ENCODE assay signal across 1 cellular context in genomic region chr15:76905013-76905839, GRCh38.
TF ChIP-seq lines count a peak whose summit lies in the region.

TSS of gene SCAPER (minus strand) at chr15:76905340. CDS start at chr15:76883817, 21,523 bp downstream.

TF ChIP-seq in K562, 482 proteins besides CTCF, POLR2A, EP300 and RAD21 (continued from another document and continues in another):
- TF ChIP-seq USF1 (CRISPR knock-in tag; IDR thresholded peaks at IDR 0.05) (peak; percentile 98), ARID3B (CRISPR knock-in tag; IDR thresholded peaks at IDR 0.05; ENCODE audit: borderline replicate concordance) (no peak), CLOCK (CRISPR knock-in tag; IDR thresholded peaks at IDR 0.05; ENCODE audit: borderline replicate concordance) (no peak), ZNF639 (CRISPR knock-in tag; conservative IDR thresholded peaks at IDR 0.05 in 1 of 2, IDR thresholded peaks at IDR 0.05 in 1 of 2) (peak in 1 of 2 experiments; percentile 59; a peak in 1 of 4 replicates), ZKSCAN8 (CRISPR knock-in tag; IDR thresholded peaks at IDR 0.05) (no peak), ZNF436 (CRISPR knock-in tag; IDR thresholded peaks at IDR 0.05) (no peak), MCM7 (IDR thresholded peaks at IDR 0.05) (no peak), CSDE1 (IDR thresholded peaks at IDR 0.05) (no peak), ZNF184 (CRISPR knock-in tag; IDR thresholded peaks at IDR 0.05) (no peak), EWSR1 (IDR thresholded peaks at IDR 0.05; ENCODE audit: borderline replicate concordance, low read depth, partially characterized antibody) (no peak), ZNF324 (CRISPR knock-in tag; IDR thresholded peaks at IDR 0.05) (no peak), KDM4B (IDR thresholded peaks at IDR 0.05; ENCODE audit: borderline replicate concordance in 2 of 2, low read depth in 1 of 2) (0 out of 4 replicates have a peak, but pooled peaks of 1 of the 2 experiments have one; percentile 4), POLR2AphosphoS5 (IDR thresholded peaks at IDR 0.05; ENCODE audit: control insufficient read depth, insufficient read depth, low read depth, low read length) (peak; percentile 52; the same call in 1 of the 2 replicates), ZFP36 (IDR thresholded peaks at IDR 0.05; ENCODE audit: low read depth, low read length, partially characterized antibody) (no peak), CREBBP (IDR thresholded peaks at IDR 0.05; ENCODE audit: low read depth, low read length) (no peak), ZNF12 (CRISPR knock-in tag; IDR thresholded peaks at IDR 0.05) (peak; percentile 54; the same call in 1 of the 2 replicates), ZBTB11 (CRISPR knock-in tag; IDR thresholded peaks at IDR 0.05) (no peak), ZBTB17 (CRISPR knock-in tag; IDR thresholded peaks at IDR 0.05) (no peak), NR2C2 (CRISPR knock-in tag; IDR thresholded peaks at IDR 0.05) (no peak), NR2C2 (tag; IDR thresholded peaks at IDR 0.05) (peak; percentile 76), ZNF277 (CRISPR knock-in tag; IDR thresholded peaks at IDR 0.05; ENCODE audit: borderline replicate concordance) (no peak), ETS2 (tag; IDR thresholded peaks at IDR 0.05; ENCODE audit: borderline replicate concordance, poor library complexity, severe bottlenecking) (no peak), CBFA2T2 (conservative IDR thresholded peaks at IDR 0.05) (peak; percentile 78), TRIM24 (IDR thresholded peaks at IDR 0.05) (no peak), SETDB1 (IDR thresholded peaks at IDR 0.05; ENCODE audit: low read length) (no peak), E2F3 (CRISPR knock-in tag; IDR thresholded peaks at IDR 0.05) (peak; percentile 9; the same call in 1 of the 2 replicates), RBBP5 (IDR thresholded peaks at IDR 0.05; ENCODE audit: borderline replicate concordance, insufficient read depth, low read length, poor library complexity, severe bottlenecking) (peak; percentile 96), ERF (CRISPR knock-in tag; IDR thresholded peaks at IDR 0.05) (no peak), CBX2 (IDR thresholded peaks at IDR 0.05; ENCODE audit: insufficient read depth, low read length, poor library complexity, severe bottlenecking) (no peak), AFF1 (IDR thresholded peaks at IDR 0.05; ENCODE audit: low read depth in 1 of 2, partially characterized antibody in 2 of 2) (no peak), OTX1 (CRISPR knock-in tag; IDR thresholded peaks at IDR 0.05) (no peak), YBX1 (IDR thresholded peaks at IDR 0.05) (no peak), HES1 (IDR thresholded peaks at IDR 0.05; ENCODE audit: low read depth) (peak; percentile 57; the same call in 1 of the 2 replicates), ELK1 (CRISPR knock-in tag; IDR thresholded peaks at IDR 0.05) (no peak), ZNF780A (CRISPR knock-in tag; IDR thresholded peaks at IDR 0.05) (no peak), NR1H2 (CRISPR knock-in tag; IDR thresholded peaks at IDR 0.05) (no peak), FOXP4 (CRISPR knock-in tag; IDR thresholded peaks at IDR 0.05; ENCODE audit: borderline replicate concordance) (no peak), HNRNPL (IDR thresholded peaks at IDR 0.05; ENCODE audit: low read depth, low read length) (no peak), POLR3A (IDR thresholded peaks at IDR 0.05; ENCODE audit: borderline replicate concordance, extremely low read depth, insufficient read depth, insufficient read length) (no peak), RBM25 (IDR thresholded peaks at IDR 0.05; ENCODE audit: low read depth, low read length, severe bottlenecking) (no peak), HMGN3 (IDR thresholded peaks at IDR 0.05; ENCODE audit: borderline replicate concordance, extremely low read depth, insufficient read length, low read depth, low read length) (peak; percentile 45), RBM34 (IDR thresholded peaks at IDR 0.05; ENCODE audit: borderline replicate concordance, insufficient read depth, low read length) (no peak)
